Comparison of ENCODE assay signal across 8 cellular contexts in genomic region chr18:28175930-28176673, GRCh38. TPM values are rescaled to one million over a fixed set of nuclear protein-coding genes. Genes with fewer than 3 reads are reported as not detected.
DNase-seq lines count a peak whose midpoint lies in the region; ATAC-seq and TF ChIP-seq lines count a peak whose summit lies in the region.

No MANE protein-coding gene starts in this region.

- no peak overlapping the region for H3K27ac ChIP-seq in Peyer's patch
- H3K27ac ChIP-seq in naive thymus-derived CD4-positive, alpha-beta T cell (ENCODE audit: low read depth, low read length): no peak overlapping the region

- peaks cover 10% of the 10 kb centered on the region for H3K36me3 Mint-ChIP-seq in activated naive CD4-positive, alpha-beta T cell treated with anti-CD3 and anti-CD28 coated beads, Interleukin-2, amount 10 ng/mL, durations not matched to agents 7 days and 5 days
- peaks cover 0 to 10% (median 4%) of the 10 kb centered on the region in 5 donors for H3K36me3 Mint-ChIP-seq in naive thymus-derived CD4-positive, alpha-beta T cell

- no peak for TF ChIP-seq POLR2A in Peyer's patch (IDR thresholded peaks at IDR 0.05)

- H3K4me3 Mint-ChIP-seq in activated naive CD4-positive, alpha-beta T cell treated with anti-CD3 and anti-CD28 coated beads, Interleukin-2, amount 10 ng/mL, durations not matched to agents 7 days and 5 days: peak overlapping the region; percentile 50
- H3K4me3 Mint-ChIP-seq in naive thymus-derived CD4-positive, alpha-beta T cell: peak overlapping the region; percentile 54 to 85 (median 80)

- no peak for DNase-seq in activated naive CD4-positive, alpha-beta T cell treated with anti-CD3 and anti-CD28 coated beads, Interleukin-2, amount 10 ng/mL, durations not matched to agents 7 days and 5 days
- DNase-seq in activated naive CD4-positive, alpha-beta T cell treated with anti-CD3 and anti-CD28 coated beads, Interleukin-2, amount 50 U/mL, for 16 hours: no peak
- DNase-seq in Peyer's patch (no peak), epithelial cell of proximal tubule (ENCODE audit: low read depth) (no peak), cerebellum (ENCODE audit: low spot score) (no peak), SW480 (ENCODE audit: low spot score) (no peak)
- no peak for DNase-seq in naive thymus-derived CD4-positive, alpha-beta T cell
- no peak for DNase-seq in activated CD4-positive, alpha-beta T cell treated with anti-CD3 and anti-CD28 coated beads for 1 hour

- peaks cover 12% of the 10 kb centered on the region for H3K4me1 Mint-ChIP-seq in activated naive CD4-positive, alpha-beta T cell treated with anti-CD3 and anti-CD28 coated beads, Interleukin-2, amount 10 ng/mL, durations not matched to agents 7 days and 5 days
- H3K4me1 Mint-ChIP-seq in naive thymus-derived CD4-positive, alpha-beta T cell: peaks cover 5 to 28% (median 22%) of the 10 kb centered on the region in 7 donors

- peaks cover 51% of the 10 kb centered on the region for H3K27me3 Mint-ChIP-seq in activated naive CD4-positive, alpha-beta T cell treated with anti-CD3 and anti-CD28 coated beads, Interleukin-2, amount 10 ng/mL, durations not matched to agents 7 days and 5 days
- peaks cover 46 to 60% (median 55%) of the 10 kb centered on the region in 5 donors for H3K27me3 Mint-ChIP-seq in naive thymus-derived CD4-positive, alpha-beta T cell

- H3K4me3 ChIP-seq in Peyer's patch (peak overlapping the region in 3 of 4 donors; percentile 26 to 50 (median 48)), epithelial cell of proximal tubule (ENCODE audit: low read depth, low read length) (peak overlapping the region; percentile 90)
- H3K4me3 ChIP-seq in naive thymus-derived CD4-positive, alpha-beta T cell (ENCODE audit: low read length): no peak overlapping the region

- H3K36me3 ChIP-seq in Peyer's patch: no peaks in the 10 kb centered on the region
- no peaks in the 10 kb centered on the region for H3K36me3 ChIP-seq in naive thymus-derived CD4-positive, alpha-beta T cell (ENCODE audit: control insufficient read depth in 2 of 3, insufficient read depth in 3 of 3, low read length in 3 of 3)

- intact Hi-C loops in naive thymus-derived CD4-positive, alpha-beta T cell (cut with micrococcal nuclease): no loop called here

- H3K4me1 ChIP-seq in Peyer's patch: peaks cover 0 to 22% (median 0%) of the 10 kb centered on the region in 4 donors
- no peaks in the 10 kb centered on the region for H3K4me1 ChIP-seq in naive thymus-derived CD4-positive, alpha-beta T cell (ENCODE audit: control insufficient read depth in 2 of 2, insufficient read depth in 2 of 2, low read length in 2 of 2)

- peaks cover 0 to 5% (median 0%) of the 10 kb centered on the region in 4 donors for H3K9me3 ChIP-seq in Peyer's patch
- no peaks in the 10 kb centered on the region for H3K9me3 ChIP-seq in naive thymus-derived CD4-positive, alpha-beta T cell (ENCODE audit: control insufficient read depth in 2 of 3, low read length in 3 of 3)

- H3K9me3 Mint-ChIP-seq in activated naive CD4-positive, alpha-beta T cell treated with anti-CD3 and anti-CD28 coated beads, Interleukin-2, amount 10 ng/mL, durations not matched to agents 7 days and 5 days: no peaks in the 10 kb centered on the region
- peaks cover 0 to 17% (median 4%) of the 10 kb centered on the region in 11 donors for H3K9me3 Mint-ChIP-seq in naive thymus-derived CD4-positive, alpha-beta T cell

- ATAC-seq in naive thymus-derived CD4-positive, alpha-beta T cell: peak; percentile 21

- no peak overlapping the region for H3K27ac Mint-ChIP-seq in activated naive CD4-positive, alpha-beta T cell treated with anti-CD3 and anti-CD28 coated beads, Interleukin-2, amount 10 ng/mL, durations not matched to agents 7 days and 5 days
- H3K27ac Mint-ChIP-seq in naive thymus-derived CD4-positive, alpha-beta T cell: peak overlapping the region in 1 of 9 donors; percentile 45

- CTCF ChIA-PET in activated naive CD4-positive, alpha-beta T cell treated with anti-CD3 and anti-CD28 coated beads, Interleukin-2, amount 10 ng/mL, durations not matched to agents 7 days and 5 days (lab: Charles Lee): no interaction called here
- CTCF ChIA-PET in naive thymus-derived CD4-positive, alpha-beta T cell (lab: Charles Lee): no interaction called here

- peaks cover 0 to 15% of the 10 kb centered on the region in 2 donors for H3K27me3 ChIP-seq in Peyer's patch
- peaks cover 4% of the 10 kb centered on the region in 2 donors for H3K27me3 ChIP-seq in naive thymus-derived CD4-positive, alpha-beta T cell (ENCODE audit: control insufficient read depth in 2 of 2, insufficient read depth in 2 of 2, low read length in 2 of 2)

- no peak for TF ChIP-seq CTCF in Peyer's patch (IDR thresholded peaks at IDR 0.05)
- no peak for TF ChIP-seq CTCF in epithelial cell of proximal tubule (conservative IDR thresholded peaks at IDR 0.05; ENCODE audit: low read depth, low read length)

- POLR2A ChIA-PET in naive thymus-derived CD4-positive, alpha-beta T cell (lab: Charles Lee): no interaction called here

RNA-seq across cellular contexts. Expression of gene CDH2, which starts 0.8 kb away (rescaled TPM):
- total RNA-seq in Peyer's patch (1 to 10 TPM in 1 of 4 donors, under 1 TPM in 1, not detected in 2; 0.66 to 1.3 TPM), epithelial cell of proximal tubule (74.5 and 78.2 TPM in 2 replicates), cerebellum (134 TPM)
- under 1 TPM in 3 of 5 experiments, not detected in 2; 0.15 to 0.27 (median 0.19) TPM for total RNA-seq in naive thymus-derived CD4-positive, alpha-beta T cell
- polyA plus RNA-seq in naive thymus-derived CD4-positive, alpha-beta T cell: under 1 TPM; 0.05 to 0.45 TPM

Comparison
In these comparisons a context has a peak if more than half of its experiments do, and no peak if none do; other contexts are left out.
1. RNA of gene CDH2, which starts 0.8 kb away (total RNA-seq): 134 TPM in cerebellum (single experiment) and 74.5 to 78.2 TPM in epithelial cell of proximal tubule; 0.66 to 1.3 TPM in Peyer's patch and 0.15 to 0.27 TPM in naive thymus-derived CD4-positive, alpha-beta T cell; every median in the first group is over 10 times any median in the second.